8 cellular contexts compared by ENCODE assay signal in genomic region chr1:32981003-32981909, GRCh38. TPM values are rescaled to one million over a fixed set of nuclear protein-coding genes. Genes with fewer than 3 reads are reported as not detected.
DNase-seq lines count a peak whose midpoint lies in the region; ATAC-seq, FAIRE-seq and TF ChIP-seq lines count a peak whose summit lies in the region.

No MANE protein-coding gene starts in this region.

- peak overlapping the region; percentile 65 to 86 for H3K27ac ChIP-seq in kidney (ENCODE audit: low read depth in 2 of 2, low read length in 2 of 2)

- DNase-seq in AG08396 (ENCODE audit: low spot score), result peak; percentile 53
- DNase-seq in GM19238 (ENCODE audit: insufficient read length, low spot score), result peak; percentile 80
- DNase-seq in SKM-1 treated with dmso at 0.1 percent for 144 hours (lab: John Stamatoyannopoulos, UW; ENCODE audit: unreplicated experiment), result peak; percentile 84
- DNase-seq in activated naive CD8-positive, alpha-beta T cell treated with anti-CD3 and anti-CD28 coated beads, Interleukin-2, amount 50 U/mL, for 16 hours (ENCODE audit: low read depth, low spot score), result peak; percentile 21
- peak; percentile 84 for DNase-seq in kidney
- DNase-seq in stimulated activated CD4-positive, alpha-beta T cell treated with anti-CD3 and anti-CD28 coated beads, TNF-alpha, amount 100 ng/mL, for 24 hours (ENCODE audit: low read depth in 3 of 3), result peak; percentile 24 to 56 (median 53)
- DNase-seq in NCI-H2171 (lab: John Stamatoyannopoulos, UW), result no peak

- no peak for FAIRE-seq in kidney (lab: Jason Lieb, UNC)

- TF ChIP-seq CTCF in kidney (IDR thresholded peaks at IDR 0.05; ENCODE audit: borderline replicate concordance, extremely low read depth, insufficient read depth), result no peak

- H3K9me3 ChIP-seq in kidney (ENCODE audit: control insufficient read depth in 1 of 2, low read length in 2 of 2), result no peaks in the 10 kb centered on the region

- no peaks in the 10 kb centered on the region for H3K36me3 ChIP-seq in kidney (ENCODE audit: control insufficient read depth in 1 of 2, insufficient read depth in 2 of 2, low read length in 2 of 2)

- peaks cover 8 to 11% of the 10 kb centered on the region in 2 donors for H3K4me1 ChIP-seq in kidney (ENCODE audit: control insufficient read depth in 1 of 2, insufficient read depth in 1 of 2, low read depth in 1 of 2, low read length in 2 of 2)

- peak; percentile 92 for ATAC-seq in HG03432 (IDR thresholded peaks at IDR 0.05; ENCODE audit: unreplicated experiment)

- intact Hi-C loops in kidney (cut with DNase I), result no loop called here

- peak overlapping the region in 1 of 2 donors; percentile 28 for H3K9ac ChIP-seq in kidney (ENCODE audit: low read length in 2 of 2)

- peak overlapping the region in 1 of 2 donors; percentile 2 for H3K4me3 ChIP-seq in kidney (ENCODE audit: low read length in 2 of 2)

RNA-seq across cellular contexts. Expression of gene RNF19B, which starts 16.6 kb away (rescaled TPM):
- 30.8 TPM for total RNA-seq in kidney
- polyA plus RNA-seq in kidney (ENCODE audit: insufficient read depth, low read depth, low replicate concordance), result 17.3 TPM

RNA-seq across cellular contexts. Expression of gene AK2, which starts 55.4 kb away (rescaled TPM):
- total RNA-seq in kidney, result 172 TPM
- polyA plus RNA-seq in kidney (ENCODE audit: insufficient read depth, low read depth, low replicate concordance), result 334 TPM
